Comparison of ENCODE assay signal across 27 cellular contexts in the genomic region with DNA sequence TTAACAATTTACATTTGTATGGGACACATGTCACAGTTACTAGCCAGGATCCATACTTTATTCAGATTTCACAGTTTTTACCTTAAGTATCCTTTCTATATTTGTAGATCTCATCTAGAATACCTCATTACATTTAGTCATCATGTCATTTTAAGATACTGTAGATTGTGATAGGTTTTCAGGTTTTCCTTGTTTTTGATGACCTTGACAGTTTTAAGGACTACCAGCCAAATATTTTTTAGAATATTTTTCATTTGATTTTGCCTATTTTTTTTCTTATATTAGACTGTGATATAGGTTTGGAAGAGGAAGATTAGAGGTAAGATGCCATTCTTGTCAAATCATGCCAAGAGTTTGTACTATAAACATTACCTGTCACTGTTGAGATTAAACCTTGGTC.
"Had no signal": no experiment of that assay in that cellular context is flagged by ENCODE, and none has a peak within 500 bp of the region (broad histone marks: within the 10 kb centered on the region; RNA-seq: fewer than 3 reads in every experiment).

No MANE protein-coding gene starts in this region.

- H3K9me3 ChIP-seq: stomach, suprapubic skin, testis, thoracic aorta, thyroid gland, tibial artery, tibial nerve, transverse colon, upper lobe of left lung, upper lobe of right lung, uterus, vagina had no signal

- H3K4me1 ChIP-seq: stomach, suprapubic skin, testis, thyroid gland, tibial nerve, transverse colon, upper lobe of left lung, upper lobe of right lung, uterus, vagina had no signal

- H3K27me3 ChIP-seq: stomach, suprapubic skin, testis, thyroid gland, tibial artery, tibial nerve, transverse colon, upper lobe of left lung, upper lobe of right lung, uterus, vagina had no signal

- FAIRE-seq: urothelium cell line had no signal

- H3K36me3 ChIP-seq: stomach, suprapubic skin, thoracic aorta, thyroid gland, tibial artery, tibial nerve, transverse colon, upper lobe of left lung, upper lobe of right lung, uterus, vagina had no signal

- H3K4me3 ChIP-seq: stomach, suprapubic skin, testis, thoracic aorta, thyroid gland, tibial artery, tibial nerve, transverse colon, upper lobe of left lung, upper lobe of right lung, uterus, vagina had no signal

- ATAC-seq: stimulated activated effector memory CD8-positive, alpha-beta T cell treated with anti-CD3 and anti-CD28 coated beads, Interleukin-12 subunit alpha, Interleukin-12 subunit beta, amount 100 ng/mL, for 72 hours; stimulated activated memory B cell treated with anti-CD40 and anti-IgM and Interleukin-4, amounts not matched to agents 10 μg/mL and 1 μg/mL and 100 μg/mL, for 72 hours; stimulated activated naive B cell treated with anti-CD40 and anti-IgM and Interleukin-4, amounts not matched to agents 10 μg/mL and 1 μg/mL and 100 μg/mL, for 72 hours; stimulated activated naive CD8-positive, alpha-beta T cell treated with anti-CD3 and anti-CD28 coated beads, Interleukin-15, amount 100 ng/mL, for 72 hours; stimulated activated naive CD8-positive, alpha-beta T cell treated with anti-CD3 and anti-CD28 coated beads, Interleukin-15, Interleukin-2, amounts not matched to agents 100 U/mL and 50 U/mL, for 24 hours; upper lobe of right lung had no signal

- H3K27ac ChIP-seq: stomach, suprapubic skin, testis, thoracic aorta, thyroid gland, tibial artery, tibial nerve, transverse colon, upper lobe of left lung, upper lobe of right lung, uterus, vagina had no signal

- DNase-seq: stimulated activated CD4-positive, alpha-beta T cell treated with anti-CD3 and anti-CD28 coated beads, Interleukin-2, amount 100 ng/mL, for 48 hours; stimulated activated CD4-positive, alpha-beta T cell treated with anti-CD3 and anti-CD28 coated beads, Interleukin-4, amount 100 ng/mL, for 1 hour; stimulated activated CD4-positive, alpha-beta T cell treated with anti-CD3 and anti-CD28 coated beads, Interleukin-4, amount 100 ng/mL, for 24 hours; stimulated activated CD4-positive, alpha-beta T cell treated with anti-CD3 and anti-CD28 coated beads, Interleukin-4, amount 100 ng/mL, for 4 hours; stimulated activated CD8-positive, alpha-beta memory T cell treated with anti-CD3 and anti-CD28 coated beads, Interleukin-4, amount 100 ng/mL, for 48 hours; stimulated activated naive B cell treated with anti-CD40 and anti-IgM and Interleukin-4, amounts not matched to agents 10 μg/mL and 1 μg/mL and 100 μg/mL, for 72 hours; stimulated activated naive CD4-positive, alpha-beta T cell; stimulated activated naive CD4-positive, alpha-beta T cell treated with Interleukin-2 at 50 U/mL for 16 hours; stimulated activated naive CD8-positive, alpha-beta T cell treated with anti-CD3 and anti-CD28 coated beads, Interleukin-15, amount 100 ng/mL, for 72 hours; stimulated activated naive CD8-positive, alpha-beta T cell treated with anti-CD3 and anti-CD28 coated beads, Interleukin-15, Interleukin-2, amounts not matched to agents 100 U/mL and 50 U/mL, for 24 hours; stomach; substantia nigra; testis; thyroid gland; tibial artery; transverse colon; trophoblast cell; upper lobe of left lung; upper lobe of right lung; uterus had no signal
